In genomic region chr10:124221356-124222297, GRCh38 we compare ENCODE assay signal across 8 cellular contexts.
DNase-seq lines count a peak whose midpoint lies in the region; ATAC-seq, FAIRE-seq and TF ChIP-seq lines count a peak whose summit lies in the region.

No MANE protein-coding gene starts in this region.

- H3K36me3 ChIP-seq in Panc1 (ENCODE audit: control insufficient read depth, insufficient read depth, low read length) (no peaks in the 10 kb centered on the region), mesodermal cell (ENCODE audit: control insufficient read depth, insufficient read depth, low read length) (no peaks in the 10 kb centered on the region)

- CTCF ChIA-PET in Panc1 (lab: Charles Lee), result no interaction called here

- H3K9me3 ChIP-seq in Panc1 (ENCODE audit: control insufficient read depth, insufficient read depth, low read depth, low read length) (no peaks in the 10 kb centered on the region), mesodermal cell (ENCODE audit: control insufficient read depth, low read length) (peaks cover 3% of the 10 kb centered on the region)

- no peak for FAIRE-seq in D721Med (lab: Jason Lieb, UNC)

- ATAC-seq in GM18861 (IDR thresholded peaks at IDR 0.05; ENCODE audit: unreplicated experiment), result peak; percentile 65
- ATAC-seq in HG02571 (IDR thresholded peaks at IDR 0.05; ENCODE audit: unreplicated experiment), result peak; percentile 67
- peak; percentile 54; the same call in 1 of the 2 replicates for ATAC-seq in Panc1

- intact Hi-C loops in Panc1 (cut with micrococcal nuclease; ENCODE audit: unreplicated experiment), result no loop called here

- in situ Hi-C loops in Panc1 (cut with HindIII; ENCODE audit: low pct_unique_long_range_greater_than_20kb, low sequenced_read_pairs), result no loop called here

- no peak for DNase-seq in Panc1 (ENCODE audit: low read depth, low spot score)
- no peak for DNase-seq in NCI-H510A treated with DMSO at 0.1 percent for 48 hours (lab: John Stamatoyannopoulos, UW)
- DNase-seq in activated CD8-positive, alpha-beta memory T cell treated with anti-CD3 and anti-CD28 coated beads, Interleukin-2, amount 50 U/mL, for 48 hours, result no peak
- DNase-seq in cerebellar cortex (ENCODE audit: low spot score), result no peak
- DNase-seq in D721Med (ENCODE audit: insufficient read length, low spot score), result no peak

- no peak overlapping the region for H3K4me3 ChIP-seq in Panc1 (ENCODE audit: low read depth in 2 of 2, low read length in 2 of 2)
- H3K4me3 ChIP-seq in mesodermal cell (ENCODE audit: extremely low read depth, insufficient read depth, low read length, poor library complexity, severe bottlenecking), result no peak overlapping the region

- H3K27ac ChIP-seq in Panc1 (ENCODE audit: low read length) (no peak overlapping the region), mesodermal cell (ENCODE audit: low read depth, low read length, severe bottlenecking) (peak overlapping the region; percentile 16)

- H3K4me1 ChIP-seq in Panc1 (ENCODE audit: control insufficient read depth, insufficient read depth, low read length), result peaks cover 3% of the 10 kb centered on the region; the same call in 1 of the 2 replicates
- H3K4me1 ChIP-seq in mesodermal cell (ENCODE audit: control insufficient read depth, insufficient read depth, low read length, poor library complexity, severe bottlenecking), result peaks cover 10% of the 10 kb centered on the region

- H3K27me3 ChIP-seq in Panc1 (ENCODE audit: control insufficient read depth, insufficient read depth, low read length), result no peaks in the 10 kb centered on the region

- POLR2A ChIA-PET in Panc1 (lab: Charles Lee), result no interaction called here

- BruUV-seq in Panc1 (replicated peaks; lab: Mats Ljungman, UMichigan), result no TSS peak

- WGBS in mesodermal cell (ENCODE audit: insufficient coverage in 2 of 2), 2 experiments, result 74 to 80% methylated on average over 9 to 13 of the region's 22 CpGs

- TF ChIP-seq CTCF in Panc1 (IDR thresholded peaks at IDR 0.05), result no peak
- no peak for TF ChIP-seq CTCF in D721Med (IDR thresholded peaks at IDR 0.05; ENCODE audit: insufficient read depth, missing control alignments)
